ENCODE assay signal across 8 cellular contexts in genomic region chr19:43534305-43534612, GRCh38.
A peak's percentile ranks its signal among the peaks of the same experiment; 100 is the strongest.
DNase-seq lines count a peak whose midpoint lies in the region; ATAC-seq lines count a peak whose summit lies in the region.

No MANE protein-coding gene starts in this region.

- H3K36me3 ChIP-seq in adipocyte (ENCODE audit: control insufficient read depth, insufficient read depth, low read length, severe bottlenecking) = peaks cover 15% of the 10 kb centered on the region

- H3K4me1 Mint-ChIP-seq in stimulated activated memory B cell treated with anti-CD40 and anti-IgM and Interleukin-4, amounts not matched to agents 10 μg/mL and 1 μg/mL and 100 μg/mL, for 72 hours = peaks cover 26% of the 10 kb centered on the region

- peak overlapping the region; percentile 96 for H3K4me3 Mint-ChIP-seq in stimulated activated memory B cell treated with anti-CD40 and anti-IgM and Interleukin-4, amounts not matched to agents 10 μg/mL and 1 μg/mL and 100 μg/mL, for 72 hours

- peaks cover 26% of the 10 kb centered on the region for H3K36me3 Mint-ChIP-seq in stimulated activated memory B cell treated with anti-CD40 and anti-IgM and Interleukin-4, amounts not matched to agents 10 μg/mL and 1 μg/mL and 100 μg/mL, for 72 hours

- H3K9me3 ChIP-seq in adipocyte (ENCODE audit: control insufficient read depth, low read length) (no peaks in the 10 kb centered on the region), iPS-18c (ENCODE audit: control insufficient read depth, insufficient read depth, low read length) (no peaks in the 10 kb centered on the region)

- H3K27me3 Mint-ChIP-seq in stimulated activated memory B cell treated with anti-CD40 and anti-IgM and Interleukin-4, amounts not matched to agents 10 μg/mL and 1 μg/mL and 100 μg/mL, for 72 hours = no peaks in the 10 kb centered on the region

- peak overlapping the region; percentile 41 for H3K9ac ChIP-seq in adipocyte (ENCODE audit: low read length)

- H3K4me1 ChIP-seq in adipocyte (ENCODE audit: control insufficient read depth, insufficient read depth, low read length) = peaks cover 10% of the 10 kb centered on the region

- ATAC-seq in HG02943 (IDR thresholded peaks at IDR 0.05; ENCODE audit: low read depth, unreplicated experiment) (peak; percentile 1), GM21529 (IDR thresholded peaks at IDR 0.05; ENCODE audit: unreplicated experiment) (no peak)
- ATAC-seq in stimulated activated memory B cell treated with anti-CD40 and anti-IgM and Interleukin-4, amounts not matched to agents 10 μg/mL and 1 μg/mL and 100 μg/mL, for 72 hours = no peak

- peaks cover 9% of the 10 kb centered on the region for H3K9me3 Mint-ChIP-seq in stimulated activated memory B cell treated with anti-CD40 and anti-IgM and Interleukin-4, amounts not matched to agents 10 μg/mL and 1 μg/mL and 100 μg/mL, for 72 hours

- peak overlapping the region; percentile 89 for H3K4me3 ChIP-seq in adipocyte (ENCODE audit: low read length)
- peak overlapping the region; percentile 71; the same call in 1 of the 2 replicates for H3K4me3 ChIP-seq in iPS-18c (ENCODE audit: insufficient read depth, low read depth, low read length)

- H3K27me3 ChIP-seq in adipocyte (replicated peaks; ENCODE audit: control insufficient read depth, insufficient read depth, low read length) = no peaks in the 10 kb centered on the region

- DNase-seq in adipocyte (ENCODE audit: low read depth) (no peak), NCI-H1436 (lab: John Stamatoyannopoulos, UW) (no peak), SHP77 (lab: John Stamatoyannopoulos, UW) (no peak), SKM-1 treated with dmso at 0.1 percent for 144 hours (lab: John Stamatoyannopoulos, UW; ENCODE audit: unreplicated experiment) (no peak)

- peak overlapping the region; percentile 90 for H3K27ac Mint-ChIP-seq in stimulated activated memory B cell treated with anti-CD40 and anti-IgM and Interleukin-4, amounts not matched to agents 10 μg/mL and 1 μg/mL and 100 μg/mL, for 72 hours
